Comparison of ENCODE assay signal across 18 cellular contexts in genomic region chr10:12631787-12632562, GRCh38.
DNase-seq lines count a peak whose midpoint lies in the region; ATAC-seq and TF ChIP-seq lines count a peak whose summit lies in the region.
"Had no signal": no experiment of that assay in that cellular context is flagged by ENCODE, and none has a peak within 500 bp of the region (broad histone marks: within the 10 kb centered on the region; RNA-seq: fewer than 3 reads in every experiment).

No MANE protein-coding gene starts in this region.

- DNase-seq in CD4-positive, CD25-positive, alpha-beta regulatory T cell: no peak
- DNase-seq in LoVo (ENCODE audit: low spot score) (peak; percentile 12), T-helper 17 cell (no peak), mucosa of descending colon (peak in 2 of 3 donors; percentile 58 to 63), posterior vena cava (ENCODE audit: low spot score) (no peak)
- no peak for DNase-seq in effector memory CD4-positive, alpha-beta T cell
- DNase-seq: activated naive CD4-positive, alpha-beta T cell; cortex of kidney; immature natural killer cell; NCI-H1436; NCI-H526 treated with DMSO at 0.1 percent for 48 hours; occipital lobe; T-cell had no signal

- H3K27me3 Mint-ChIP-seq in CD4-positive, CD25-positive, alpha-beta regulatory T cell: no peaks in the 10 kb centered on the region
- H3K27me3 Mint-ChIP-seq in T-helper 17 cell: no peaks in the 10 kb centered on the region
- H3K27me3 Mint-ChIP-seq: T-cell had no signal

- H3K4me1 ChIP-seq in CD4-positive, CD25-positive, alpha-beta regulatory T cell (ENCODE audit: control insufficient read depth, insufficient read depth, low read length, poor library complexity, severe bottlenecking): peaks cover 11% of the 10 kb centered on the region
- H3K4me1 ChIP-seq in mucosa of descending colon (ENCODE audit: low read depth): peaks cover 44% of the 10 kb centered on the region
- peaks cover 4% of the 10 kb centered on the region for H3K4me1 ChIP-seq in effector memory CD4-positive, alpha-beta T cell (ENCODE audit: control insufficient read depth, insufficient read depth, low read length, poor library complexity, severe bottlenecking)

- H3K4me1 Mint-ChIP-seq in CD4-positive, CD25-positive, alpha-beta regulatory T cell: peaks cover 19 to 43% (median 20%) of the 10 kb centered on the region in 4 donors
- H3K4me1 Mint-ChIP-seq in T-helper 17 cell: peaks cover 39% of the 10 kb centered on the region

- H3K27ac Mint-ChIP-seq in CD4-positive, CD25-positive, alpha-beta regulatory T cell: peak overlapping the region in 2 of 3 donors; percentile 34 to 49
- H3K27ac Mint-ChIP-seq in T-helper 17 cell: peak overlapping the region; percentile 81
- H3K27ac Mint-ChIP-seq: immature natural killer cell had no signal

- no peaks in the 10 kb centered on the region for H3K36me3 ChIP-seq in CD4-positive, CD25-positive, alpha-beta regulatory T cell (ENCODE audit: control insufficient read depth, insufficient read depth, low read length)
- H3K36me3 ChIP-seq in mucosa of descending colon (ENCODE audit: low read depth): no peaks in the 10 kb centered on the region
- no peaks in the 10 kb centered on the region for H3K36me3 ChIP-seq in effector memory CD4-positive, alpha-beta T cell (ENCODE audit: control insufficient read depth, insufficient read depth, low read length)

- H3K27ac ChIP-seq in CD4-positive, CD25-positive, alpha-beta regulatory T cell (ENCODE audit: insufficient read depth, low read length, poor library complexity, severe bottlenecking): no peak overlapping the region
- H3K27ac ChIP-seq in effector memory CD4-positive, alpha-beta T cell (ENCODE audit: insufficient read depth, low read length, poor library complexity, severe bottlenecking): no peak overlapping the region
- H3K27ac ChIP-seq: epithelial cell of prostate had no signal

- H3K4me3 Mint-ChIP-seq in CD4-positive, CD25-positive, alpha-beta regulatory T cell: no peak overlapping the region
- H3K4me3 Mint-ChIP-seq in T-helper 17 cell: no peak overlapping the region
- H3K4me3 Mint-ChIP-seq: immature natural killer cell, T-cell had no signal

- no peak for ATAC-seq in CD4-positive, CD25-positive, alpha-beta regulatory T cell (ENCODE audit: low read depth in 2 of 2)
- ATAC-seq in T-helper 17 cell (no peak), mucosa of descending colon (peak; percentile 75), GM18498 (IDR thresholded peaks at IDR 0.05; ENCODE audit: unreplicated experiment) (no peak), GM19023 (IDR thresholded peaks at IDR 0.05; ENCODE audit: unreplicated experiment) (no peak)
- ATAC-seq: HCT116, T-cell had no signal

- H3K9me3 ChIP-seq in CD4-positive, CD25-positive, alpha-beta regulatory T cell (ENCODE audit: control insufficient read depth in 2 of 2, low read length in 2 of 2): no peaks in the 10 kb centered on the region
- H3K9me3 ChIP-seq in T-helper 17 cell (ENCODE audit: control insufficient read depth, low read length, poor library complexity, severe bottlenecking): no peaks in the 10 kb centered on the region
- no peaks in the 10 kb centered on the region for H3K9me3 ChIP-seq in mucosa of descending colon
- no peaks in the 10 kb centered on the region for H3K9me3 ChIP-seq in effector memory CD4-positive, alpha-beta T cell (ENCODE audit: control insufficient read depth, low read length)

- H3K27me3 ChIP-seq in CD4-positive, CD25-positive, alpha-beta regulatory T cell (ENCODE audit: control insufficient read depth, insufficient read depth, low read length): no peaks in the 10 kb centered on the region
- H3K27me3 ChIP-seq in effector memory CD4-positive, alpha-beta T cell (replicated peaks; ENCODE audit: control insufficient read depth, insufficient read depth, low read length, poor library complexity, severe bottlenecking): no peaks in the 10 kb centered on the region

- intact Hi-C loops in mucosa of descending colon (cut with DNase I, micrococcal nuclease) (no loop called here), posterior vena cava (cut with DNase I) (no loop called here)

- no peak for TF ChIP-seq CTCF in mucosa of descending colon (IDR thresholded peaks at IDR 0.05)

- no peaks in the 10 kb centered on the region for H3K9me3 Mint-ChIP-seq in CD4-positive, CD25-positive, alpha-beta regulatory T cell
- H3K9me3 Mint-ChIP-seq: immature natural killer cell, T-cell had no signal

- H3K36me3 Mint-ChIP-seq in CD4-positive, CD25-positive, alpha-beta regulatory T cell: peaks cover 4% of the 10 kb centered on the region
- H3K36me3 Mint-ChIP-seq in T-helper 17 cell (ENCODE audit: low read depth): peaks cover 2% of the 10 kb centered on the region

- H3K4me3 ChIP-seq in CD4-positive, CD25-positive, alpha-beta regulatory T cell (ENCODE audit: low read depth, low read length): no peak overlapping the region
- no peak overlapping the region for H3K4me3 ChIP-seq in mucosa of descending colon
- H3K4me3 ChIP-seq in effector memory CD4-positive, alpha-beta T cell (ENCODE audit: insufficient read depth, low read depth, low read length, poor library complexity, severe bottlenecking): no peak overlapping the region
- H3K4me3 ChIP-seq: smooth muscle cell had no signal

Comparison
In these comparisons a context has a peak if more than half of its experiments do, and no peak if none do; other contexts are left out.
1. DNase-seq: peak in LoVo (single experiment) and mucosa of descending colon (2 of 3); none in CD4-positive, CD25-positive, alpha-beta regulatory T cell (0 of 3), T-helper 17 cell (0 of 3), posterior vena cava (single experiment) and effector memory CD4-positive, alpha-beta T cell (0 of 3).